In genomic region chr1:205068457-205069035, GRCh38 we compare ENCODE assay signal across 20 cellular contexts. TPM values are rescaled to one million over a fixed set of nuclear protein-coding genes. Genes with fewer than 3 reads are reported as not detected.
"Had no signal": no experiment of that assay in that cellular context is flagged by ENCODE, and none has a peak within 500 bp of the region (broad histone marks: within the 10 kb centered on the region; RNA-seq: fewer than 3 reads in every experiment).

No MANE protein-coding gene starts in this region.

- H3K4me3 ChIP-seq: cardiac muscle cell, lung, spleen, upper lobe of left lung had no signal

- H3K36me3 ChIP-seq: cardiac muscle cell, spleen, upper lobe of left lung had no signal

- ATAC-seq: activated CD4-positive, CD25-positive, alpha-beta regulatory T cell treated with anti-CD3 and anti-CD28 coated beads, Interleukin-2, amount 50 U/mL, for 24 hours; activated CD8-positive, alpha-beta memory T cell treated with anti-CD3 and anti-CD28 coated beads, Interleukin-2, amount 10 ng/mL, durations not matched to agents 7 days and 5 days; stimulated activated memory B cell treated with anti-CD40 and anti-IgM and Interleukin-4, amounts not matched to agents 10 μg/mL and 1 μg/mL and 100 μg/mL, for 72 hours had no signal

- H3K4me1 ChIP-seq: parathyroid adenoma, spleen, upper lobe of left lung had no signal

- H3K9ac ChIP-seq: parathyroid adenoma had no signal

- H3K27ac ChIP-seq: cardiac muscle cell, parathyroid adenoma, spleen, upper lobe of left lung had no signal

- H3K27me3 ChIP-seq: cardiac muscle cell, spleen, upper lobe of left lung had no signal

- H3K9me3 ChIP-seq: spleen, upper lobe of left lung had no signal

- H2AFZ ChIP-seq: parathyroid adenoma had no signal

- DNase-seq: activated CD4-positive, alpha-beta T cell treated with anti-CD3 and anti-CD28 coated beads, Interleukin-2, amount 50 U/mL, for 48 hours; activated CD8-positive, alpha-beta memory T cell treated with anti-CD3 and anti-CD28 coated beads, Interleukin-2, amount 10 ng/mL, durations not matched to agents 7 days and 5 days; activated effector memory CD4-positive, alpha-beta T cell treated with Interleukin-2 at 50 U/mL for 16 hours; activated T-cell treated with anti-CD3 and anti-CD28 coated beads, Interleukin-2, amount 50 U/mL, for 24 hours; glutamatergic neuron; immature natural killer cell; left cardiac atrium; midbrain; naive B cell; spleen; stimulated activated CD4-positive, alpha-beta T cell treated with anti-CD3 and anti-CD28 coated beads, Interleukin-1b, Interleukin-23, amount 100 ng/mL, for 48 hours; upper lobe of left lung had no signal

- FAIRE-seq: colon, endothelial cell of umbilical vein had no signal

RNA-seq across cellular contexts. Expression of gene CNTN2, which starts 25.5 kb away (rescaled TPM):
- total RNA-seq: activated CD8-positive, alpha-beta memory T cell treated with anti-CD3 and anti-CD28 coated beads, Interleukin-2, amount 10 ng/mL, durations not matched to agents 7 days and 5 days; cardiac muscle cell; endothelial cell of umbilical vein; fibroblast of villous mesenchyme; upper lobe of left lung had no signal
- polyA plus RNA-seq: cardiac muscle cell, endothelial cell of umbilical vein, immature natural killer cell had no signal
